ENCODE assay signal across 8 cellular contexts in the genomic region with DNA sequence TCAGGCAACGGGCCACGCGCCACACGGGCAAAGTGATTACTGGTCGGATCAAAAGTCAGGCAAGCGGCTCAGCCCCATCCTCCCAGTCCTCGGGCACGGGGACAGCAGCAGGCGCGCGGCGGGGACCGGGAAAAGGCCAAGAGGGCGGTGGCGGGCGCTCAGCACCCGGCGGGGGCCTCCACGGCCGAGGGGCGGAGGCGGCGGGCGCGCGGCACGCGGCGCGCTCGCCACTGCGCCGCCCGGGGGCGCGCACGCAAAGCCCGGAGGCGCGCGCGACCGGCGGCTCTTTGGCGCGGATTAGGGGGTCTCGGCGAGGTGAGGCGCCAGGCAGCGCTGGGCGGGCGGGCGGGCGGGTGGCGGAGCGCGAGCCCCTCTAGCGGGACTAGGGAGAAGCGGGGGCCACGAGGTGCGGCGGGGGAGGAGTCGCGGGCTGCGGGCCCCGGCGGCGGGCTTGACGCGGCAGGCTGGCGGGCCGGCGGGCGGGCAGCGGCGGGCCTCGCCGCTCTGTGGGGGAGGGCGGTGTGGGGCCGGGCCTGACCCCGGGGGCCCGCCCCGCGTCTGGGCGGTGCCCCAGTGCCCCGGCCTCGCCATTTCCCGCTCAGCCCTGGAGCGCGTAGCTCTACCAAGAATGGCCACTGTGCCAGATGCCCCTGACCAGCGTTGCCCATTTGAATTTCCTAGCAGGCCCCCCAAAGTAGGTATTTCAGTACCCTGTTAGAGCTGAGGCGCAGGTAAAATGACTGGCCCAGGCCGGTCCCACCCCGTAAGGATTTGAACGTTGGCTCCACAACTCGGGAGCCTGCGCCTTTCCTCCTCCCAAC. TPM values are rescaled to one million over a fixed set of nuclear protein-coding genes. Genes with fewer than 3 reads are reported as not detected.
DNase-seq lines count a peak whose midpoint lies in the region; ATAC-seq and TF ChIP-seq lines count a peak whose summit lies in the region.

A gene (minus strand): TSS at position 202 of the 821 bp plus-strand sequence. CDS start 537 bp downstream, outside the sequence.
A gene with protein sequence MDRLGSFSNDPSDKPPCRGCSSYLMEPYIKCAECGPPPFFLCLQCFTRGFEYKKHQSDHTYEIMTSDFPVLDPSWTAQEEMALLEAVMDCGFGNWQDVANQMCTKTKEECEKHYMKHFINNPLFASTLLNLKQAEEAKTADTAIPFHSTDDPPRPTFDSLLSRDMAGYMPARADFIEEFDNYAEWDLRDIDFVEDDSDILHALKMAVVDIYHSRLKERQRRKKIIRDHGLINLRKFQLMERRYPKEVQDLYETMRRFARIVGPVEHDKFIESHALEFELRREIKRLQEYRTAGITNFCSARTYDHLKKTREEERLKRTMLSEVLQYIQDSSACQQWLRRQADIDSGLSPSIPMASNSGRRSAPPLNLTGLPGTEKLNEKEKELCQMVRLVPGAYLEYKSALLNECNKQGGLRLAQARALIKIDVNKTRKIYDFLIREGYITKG (plus strand): TSS at position 252 of the 821 bp plus-strand sequence. CDS start 4,480 bp downstream, outside the sequence.

- CTCF ChIA-PET in AG04449 (lab: Yijun Ruan, JAX), result interaction anchor here (0.8 to 1.9 kb wide), 3 partner anchors 10 to 26 kb away, joined by 3 to 7 read pairs (median 4); no protein-coding TSS in a partner anchor

- H3K4me3 Mint-ChIP-seq in chondrocyte (ENCODE audit: unreplicated experiment), result peak within 1 kb of the TSS; percentile 99

- no peaks in the 10 kb centered on the region for H3K9me3 Mint-ChIP-seq in chondrocyte (ENCODE audit: low read depth)

- peak within 1 kb of the TSS; percentile 95 for H3K27ac Mint-ChIP-seq in chondrocyte (ENCODE audit: unreplicated experiment)

- DNase-seq in AG04449 (ENCODE audit: low read depth, low spot score), result no peak
- DNase-seq in NCI-H226, result peak; percentile 80
- DNase-seq in activated CD4-positive, alpha-beta T cell treated with anti-CD3 and anti-CD28 coated beads for 1 hour, result peak; percentile 54
- no peak for DNase-seq in chondrocyte (ENCODE audit: low spot score)
- DNase-seq in kidney tubule cell (ENCODE audit: low spot score), result peak; percentile 89
- peak; percentile 25 to 51 for DNase-seq in stimulated activated CD4-positive, alpha-beta T cell treated with anti-CD3 and anti-CD28 coated beads, Interleukin-1b, Interleukin-23, amount 100 ng/mL, for 1 hour (ENCODE audit: low read depth in 2 of 2)

- peak; percentile 57 for ATAC-seq in GM18873 (IDR thresholded peaks at IDR 0.05; ENCODE audit: low FRiP score, unreplicated experiment)
- peak; percentile 79 for ATAC-seq in HG03108 (IDR thresholded peaks at IDR 0.05; ENCODE audit: unreplicated experiment)

- POLR2A ChIA-PET in AG04449 (lab: Yijun Ruan, JAX), result interaction anchor here (0.6 to 0.7 kb wide), 2 partner anchors 24 to 42 kb away, joined by 3 read pairs; no protein-coding TSS in a partner anchor

- TF ChIP-seq CTCF in AG04449 (IDR thresholded peaks at IDR 0.05; ENCODE audit: insufficient read depth, low read length, missing control alignments), result no peak
- TF ChIP-seq CTCF in chondrocyte (IDR thresholded peaks at IDR 0.05), result no peak

- H3K27me3 Mint-ChIP-seq in chondrocyte (ENCODE audit: low read depth), result no peaks in the 10 kb centered on the region

- H3K36me3 Mint-ChIP-seq in chondrocyte (ENCODE audit: low read depth), result peaks cover 7% of the 10 kb centered on the region

- peaks cover 43% of the 10 kb centered on the region for H3K4me1 Mint-ChIP-seq in chondrocyte (ENCODE audit: low read depth)

- H3K4me3 ChIP-seq in AG04449 (ENCODE audit: low read depth, low read length), result peak within 1 kb of the TSS; percentile 87

RNA-seq across cellular contexts. Expression of the first gene that starts in this region (rescaled TPM):
- 76.5 to 82.7 TPM (median 77.1 TPM) in 3 replicates for total RNA-seq in chondrocyte

RNA-seq across cellular contexts. Expression of the second gene that starts in this region (rescaled TPM):
- total RNA-seq in chondrocyte, result 15.1 to 17.0 TPM (median 16.9 TPM) in 3 replicates

Comparison
In these comparisons a context has a peak if more than half of its experiments do, and no peak if none do; other contexts are left out.
1. DNase-seq: peak in NCI-H226 (single experiment), activated CD4-positive, alpha-beta T cell treated with anti-CD3 and anti-CD28 coated beads for 1 hour (single experiment), kidney tubule cell (single experiment) and stimulated activated CD4-positive, alpha-beta T cell treated with anti-CD3 and anti-CD28 coated beads, Interleukin-1b, Interleukin-23, amount 100 ng/mL, for 1 hour (2 of 2); none in AG04449 (single experiment) and chondrocyte (single experiment).